Comparison of ENCODE assay signal across 11 cellular contexts in genomic region chr19:1361601-1362384, GRCh38. TPM values are rescaled to one million over a fixed set of nuclear protein-coding genes. Genes with fewer than 3 reads are reported as not detected.
DNase-seq lines count a peak whose midpoint lies in the region; ATAC-seq, FAIRE-seq and TF ChIP-seq lines count a peak whose summit lies in the region.
"Had no signal": no experiment of that assay in that cellular context is flagged by ENCODE, and none has a peak within 500 bp of the region (broad histone marks: within the 10 kb centered on the region; RNA-seq: fewer than 3 reads in every experiment).

No MANE protein-coding gene starts in this region.

- H3K27ac ChIP-seq in esophagus muscularis mucosa (replicated peaks in 1 of 4) (peak overlapping the region; percentile 60 to 79 (median 73)), psoas muscle (no peak overlapping the region)
- H3K27ac ChIP-seq: cardiac muscle cell had no signal

- WGBS in esophagus muscularis mucosa, result 69% methylated on average over 30 of the region's 30 CpGs
- 60 to 64% (median 62%) methylated on average over 30 of the region's 30 CpGs for WGBS in psoas muscle, 3 donors

- no peaks in the 10 kb centered on the region for H3K27me3 ChIP-seq in esophagus muscularis mucosa
- no peaks in the 10 kb centered on the region for H3K27me3 ChIP-seq in psoas muscle (ENCODE audit: insufficient read depth in 3 of 3, low read length in 2 of 3)
- H3K27me3 ChIP-seq: cardiac muscle cell had no signal

- peak overlapping the region in 3 of 4 donors; percentile 34 to 46 (median 38) for H3K4me3 ChIP-seq in esophagus muscularis mucosa
- H3K4me3 ChIP-seq in psoas muscle, result peak overlapping the region; percentile 44
- H3K4me3 ChIP-seq: cardiac muscle cell had no signal

- TF ChIP-seq CTCF in esophagus muscularis mucosa (IDR thresholded peaks at IDR 0.05), result no peak
- no peak for TF ChIP-seq CTCF in psoas muscle (IDR thresholded peaks at IDR 0.05)
- no peak for TF ChIP-seq CTCF in GM10248 (IDR thresholded peaks at IDR 0.05; ENCODE audit: control extremely low read depth, extremely low read depth, low read depth, missing control alignments)

- H3K27ac Mint-ChIP-seq in activated T-helper 2 cell treated with anti-CD3 and anti-CD28 coated beads, Interferon-gamma antibody, Interleukin-2, Interleukin-4, amounts not matched to agents 10 μg/mL and 5 μg/mL and 100 μg/mL, durations not matched to agents 14 hours and 24 hours and 36 hours, result no peak overlapping the region
- H3K27ac Mint-ChIP-seq: stimulated activated memory B cell treated with anti-CD40 and anti-IgM and Interleukin-4, amounts not matched to agents 10 μg/mL and 1 μg/mL and 100 μg/mL, for 72 hours had no signal

- no peak for TF ChIP-seq EP300 in esophagus muscularis mucosa (IDR thresholded peaks at IDR 0.05)

- no peaks in the 10 kb centered on the region for H3K27me3 Mint-ChIP-seq in activated T-helper 2 cell treated with anti-CD3 and anti-CD28 coated beads, Interferon-gamma antibody, Interleukin-2, Interleukin-4, amounts not matched to agents 10 μg/mL and 5 μg/mL and 100 μg/mL, durations not matched to agents 14 hours and 24 hours and 36 hours (ENCODE audit: low read depth)
- H3K27me3 Mint-ChIP-seq: stimulated activated memory B cell treated with anti-CD40 and anti-IgM and Interleukin-4, amounts not matched to agents 10 μg/mL and 1 μg/mL and 100 μg/mL, for 72 hours had no signal

- H3K36me3 Mint-ChIP-seq in activated T-helper 2 cell treated with anti-CD3 and anti-CD28 coated beads, Interferon-gamma antibody, Interleukin-2, Interleukin-4, amounts not matched to agents 10 μg/mL and 5 μg/mL and 100 μg/mL, durations not matched to agents 14 hours and 24 hours and 36 hours (ENCODE audit: low read depth), result peaks cover 56% of the 10 kb centered on the region

- H3K4me1 ChIP-seq in esophagus muscularis mucosa (peaks cover 25 to 32% (median 27%) of the 10 kb centered on the region in 4 donors), psoas muscle (peaks cover 8% of the 10 kb centered on the region)

- H3K9me3 Mint-ChIP-seq in activated T-helper 2 cell treated with anti-CD3 and anti-CD28 coated beads, Interferon-gamma antibody, Interleukin-2, Interleukin-4, amounts not matched to agents 10 μg/mL and 5 μg/mL and 100 μg/mL, durations not matched to agents 14 hours and 24 hours and 36 hours, result no peaks in the 10 kb centered on the region
- H3K9me3 Mint-ChIP-seq: stimulated activated memory B cell treated with anti-CD40 and anti-IgM and Interleukin-4, amounts not matched to agents 10 μg/mL and 1 μg/mL and 100 μg/mL, for 72 hours had no signal

- H3K36me3 ChIP-seq in esophagus muscularis mucosa, result peaks cover 16 to 88% (median 82%) of the 10 kb centered on the region in 4 donors
- peaks cover 5 to 92% of the 10 kb centered on the region in 2 donors for H3K36me3 ChIP-seq in psoas muscle (ENCODE audit: insufficient read depth in 1 of 2, low read depth in 1 of 2)

- CTCF ChIA-PET in GM10248 (lab: Yijun Ruan, JAX), result no interaction called here

- DNase-seq in COLO829 (ENCODE audit: low spot score), result peak; percentile 80
- DNase-seq in RCC 7860 (ENCODE audit: low spot score), result peak; percentile 91
- DNase-seq in esophagus muscularis mucosa (ENCODE audit: extremely low spot score), result no peak
- no peak for DNase-seq in psoas muscle
- no peak for DNase-seq in activated T-helper 2 cell treated with anti-CD3 and anti-CD28 coated beads, Interferon-gamma antibody, Interleukin-2, Interleukin-4, amounts not matched to agents 10 μg/mL and 5 μg/mL and 100 μg/mL, durations not matched to agents 14 hours and 24 hours and 36 hours (ENCODE audit: low spot score)
- DNase-seq in GM10248 (ENCODE audit: extremely low spot score), result no peak
- no peak for DNase-seq in T-helper 9 cell
- no peak for DNase-seq in central memory CD4-positive, alpha-beta T cell
- DNase-seq: NCI-H1105 had no signal

- no peak overlapping the region for H3K4me3 Mint-ChIP-seq in activated T-helper 2 cell treated with anti-CD3 and anti-CD28 coated beads, Interferon-gamma antibody, Interleukin-2, Interleukin-4, amounts not matched to agents 10 μg/mL and 5 μg/mL and 100 μg/mL, durations not matched to agents 14 hours and 24 hours and 36 hours (ENCODE audit: low read depth)
- H3K4me3 Mint-ChIP-seq: stimulated activated memory B cell treated with anti-CD40 and anti-IgM and Interleukin-4, amounts not matched to agents 10 μg/mL and 1 μg/mL and 100 μg/mL, for 72 hours had no signal

- POLR2A ChIA-PET in GM10248 (lab: Yijun Ruan, JAX), result no interaction called here

- TF ChIP-seq POLR2A in esophagus muscularis mucosa (IDR thresholded peaks at IDR 0.05; ENCODE audit: low read depth), result no peak

- peak in 2 of 4 donors; percentile 16 to 27 for ATAC-seq in psoas muscle
- ATAC-seq: stimulated activated memory B cell treated with anti-CD40 and anti-IgM and Interleukin-4, amounts not matched to agents 10 μg/mL and 1 μg/mL and 100 μg/mL, for 72 hours had no signal

- no peaks in the 10 kb centered on the region for H3K9me3 ChIP-seq in esophagus muscularis mucosa
- H3K9me3 ChIP-seq in psoas muscle, result no peaks in the 10 kb centered on the region

- H3K4me1 Mint-ChIP-seq in activated T-helper 2 cell treated with anti-CD3 and anti-CD28 coated beads, Interferon-gamma antibody, Interleukin-2, Interleukin-4, amounts not matched to agents 10 μg/mL and 5 μg/mL and 100 μg/mL, durations not matched to agents 14 hours and 24 hours and 36 hours (ENCODE audit: low read depth), result peaks cover 22% of the 10 kb centered on the region

- peak; percentile 89 for FAIRE-seq in RCC 7860 (lab: Jason Lieb, UNC)

- intact Hi-C loops in esophagus muscularis mucosa (cut with DNase I) (no loop called here), psoas muscle (cut with DNase I) (no loop called here)
- intact Hi-C loops in activated T-helper 2 cell treated with anti-CD3 and anti-CD28 coated beads, Interferon-gamma antibody, Interleukin-2, Interleukin-4, amounts not matched to agents 10 μg/mL and 5 μg/mL and 100 μg/mL, durations not matched to agents 14 hours and 24 hours and 36 hours (cut with micrococcal nuclease), result loop anchor here (5.0 kb wide), 1 partner anchor 79 kb away; no protein-coding TSS in a partner anchor

RNA-seq across cellular contexts. Expression of gene NDUFS7, which starts 21.9 kb away (rescaled TPM):
- total RNA-seq in esophagus muscularis mucosa (100 to 1,000 TPM in 1 of 4 donors, 10 to 100 TPM in 3; 85.6 to 110 (median 89.4) TPM), psoas muscle (100 to 1,000 TPM; 230 to 338 (median 308) TPM)
- polyA plus RNA-seq in psoas muscle, result 100 to 1,000 TPM; 177 to 423 (median 294) TPM
- 88.7 and 104 TPM in 2 replicates for total RNA-seq in activated T-helper 2 cell treated with anti-CD3 and anti-CD28 coated beads, Interferon-gamma antibody, Interleukin-2, Interleukin-4, amounts not matched to agents 10 μg/mL and 5 μg/mL and 100 μg/mL, durations not matched to agents 14 hours and 24 hours and 36 hours

RNA-seq across cellular contexts. Expression of gene GAMT, which starts 39.5 kb away (rescaled TPM):
- total RNA-seq in esophagus muscularis mucosa (10 to 100 TPM in 3 of 4 donors, 1 to 10 TPM in 1; 5.8 to 13.4 (median 11.9) TPM), psoas muscle (100 to 1,000 TPM; 227 to 339 (median 232) TPM)
- polyA plus RNA-seq in psoas muscle, result 100 to 1,000 TPM; 162 to 464 (median 351) TPM
- 30.6 and 33.9 TPM in 2 replicates for total RNA-seq in activated T-helper 2 cell treated with anti-CD3 and anti-CD28 coated beads, Interferon-gamma antibody, Interleukin-2, Interleukin-4, amounts not matched to agents 10 μg/mL and 5 μg/mL and 100 μg/mL, durations not matched to agents 14 hours and 24 hours and 36 hours

RNA-seq across cellular contexts. Expression of gene DAZAP1, which starts 45.6 kb away (rescaled TPM):
- total RNA-seq in esophagus muscularis mucosa (10 to 100 TPM; 44.9 to 79.4 (median 52.9) TPM), psoas muscle (100 to 1,000 TPM in 1 of 4 donors, 10 to 100 TPM in 3; 59.9 to 122 (median 86.9) TPM)
- polyA plus RNA-seq in psoas muscle, result 100 to 1,000 TPM in 1 of 3 donors, 10 to 100 TPM in 2; 68.9 to 103 (median 94.1) TPM
- 282 and 290 TPM in 2 replicates for total RNA-seq in activated T-helper 2 cell treated with anti-CD3 and anti-CD28 coated beads, Interferon-gamma antibody, Interleukin-2, Interleukin-4, amounts not matched to agents 10 μg/mL and 5 μg/mL and 100 μg/mL, durations not matched to agents 14 hours and 24 hours and 36 hours

Comparison
In these comparisons a context has a peak if more than half of its experiments do, and no peak if none do; other contexts are left out.
1. DNase-seq: peak in COLO829 (single experiment) and RCC 7860 (single experiment); none in esophagus muscularis mucosa (single experiment), psoas muscle (0 of 2), activated T-helper 2 cell treated with anti-CD3 and anti-CD28 coated beads, Interferon-gamma antibody, Interleukin-2, Interleukin-4, amounts not matched to agents 10 μg/mL and 5 μg/mL and 100 μg/mL, durations not matched to agents 14 hours and 24 hours and 36 hours (single experiment), GM10248 (single experiment), T-helper 9 cell (single experiment) and central memory CD4-positive, alpha-beta T cell (single experiment).